ENCODE assay signal across 20 cellular contexts in genomic region chr9:122109035-122109813, GRCh38. TPM values are rescaled to one million over a fixed set of nuclear protein-coding genes. Genes with fewer than 3 reads are reported as not detected.
"Had no signal": no experiment of that assay in that cellular context is flagged by ENCODE, and none has a peak within 500 bp of the region (broad histone marks: within the 10 kb centered on the region; RNA-seq: fewer than 3 reads in every experiment).

No MANE protein-coding gene starts in this region.

- H3K27ac ChIP-seq: heart right ventricle, ovary, stomach, thoracic aorta had no signal

- H3K4me1 Mint-ChIP-seq: naive thymus-derived CD4-positive, alpha-beta T cell; nephron progenitor cell had no signal

- H3K9me3 ChIP-seq: ovary, thoracic aorta, transverse colon had no signal

- H3K4me3 Mint-ChIP-seq: naive thymus-derived CD4-positive, alpha-beta T cell; nephron progenitor cell had no signal

- H3K27me3 ChIP-seq: dorsolateral prefrontal cortex, heart right ventricle, ovary, transverse colon had no signal

- DNase-seq: cortex of kidney; dorsolateral prefrontal cortex; effector CD8-positive, alpha-beta T cell; heart right ventricle; hypothalamus; kidney glomerular epithelial cell; mesendoderm; naive thymus-derived CD4-positive, alpha-beta T cell; nephron progenitor cell; ovary; right cardiac atrium; small intestine; stimulated activated CD4-positive, alpha-beta T cell treated with anti-CD3 and anti-CD28 coated beads, Interleukin-12 subunit alpha, Interleukin-12 subunit beta, amount 100 ng/mL, for 4 hours; stimulated activated naive CD4-positive, alpha-beta T cell; stomach; substantia nigra; transverse colon had no signal

- H3K36me3 ChIP-seq: heart right ventricle, ovary, stomach, thoracic aorta, transverse colon had no signal

- H3K27ac Mint-ChIP-seq: naive thymus-derived CD4-positive, alpha-beta T cell; nephron progenitor cell had no signal

- ATAC-seq: naive thymus-derived CD4-positive, alpha-beta T cell; right cardiac atrium had no signal

- H3K4me3 ChIP-seq: dorsolateral prefrontal cortex, heart right ventricle, ovary, stomach, thoracic aorta, transverse colon had no signal

RNA-seq across cellular contexts. Expression of gene MORN5, which starts 50.5 kb away (rescaled TPM):
- total RNA-seq: heart right ventricle; liver; lung microvascular endothelial cell; naive thymus-derived CD4-positive, alpha-beta T cell; right cardiac atrium; thoracic aorta had no signal
